9 cellular contexts compared by ENCODE assay signal in the genomic region with DNA sequence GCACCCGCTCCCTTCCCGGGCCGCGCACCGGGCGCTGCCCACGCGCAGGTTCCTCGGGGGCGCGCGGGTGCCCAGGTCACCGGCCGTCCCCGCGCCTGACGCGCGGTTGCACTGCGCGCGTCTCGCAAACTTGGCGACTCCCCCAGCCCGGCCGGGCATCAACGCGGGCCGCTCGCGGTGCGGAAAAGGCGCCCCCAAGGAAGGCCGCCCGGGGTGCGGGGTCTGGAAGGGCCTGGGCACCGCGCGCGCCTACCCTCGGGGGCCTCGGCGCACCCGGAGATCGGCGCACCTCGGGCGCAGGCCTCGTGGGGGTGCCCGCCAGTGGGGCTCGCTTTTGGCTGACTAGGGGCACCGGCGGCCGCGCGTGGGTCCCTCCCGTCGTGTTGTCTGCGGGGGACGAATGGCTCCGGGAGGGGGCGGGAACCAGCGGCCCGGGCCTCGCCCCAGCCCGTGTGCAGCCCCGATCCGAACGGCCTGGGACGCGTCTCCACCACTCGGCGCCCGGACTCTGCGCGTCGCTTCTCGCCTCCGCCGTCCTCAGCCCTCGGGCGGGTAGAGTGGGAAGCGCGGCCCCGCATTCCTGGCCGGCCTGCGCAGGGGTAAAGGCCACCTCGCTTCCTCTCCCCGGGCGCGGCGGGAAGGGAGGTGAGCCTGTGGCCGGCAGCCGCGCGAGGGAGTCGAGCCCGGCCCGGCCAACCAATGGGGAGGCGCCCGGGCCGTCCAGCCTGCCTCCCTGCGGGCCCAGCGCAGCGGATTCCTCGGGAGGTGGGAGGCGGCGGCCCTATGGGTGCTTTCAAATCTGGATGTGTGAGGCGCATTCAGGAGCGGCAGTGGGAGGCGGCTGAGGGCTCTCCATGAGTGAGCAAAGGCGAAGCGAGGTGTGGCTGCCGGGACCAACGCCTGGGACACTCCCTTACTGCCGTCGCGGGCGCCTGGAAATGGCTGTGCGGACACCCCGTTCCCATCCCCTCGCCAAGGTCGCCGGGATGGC. TPM values are rescaled to one million over a fixed set of nuclear protein-coding genes. Genes with fewer than 3 reads are reported as not detected.
DNase-seq lines count a peak whose midpoint lies in the region; ATAC-seq and TF ChIP-seq lines count a peak whose summit lies in the region.
"Had no signal": no experiment of that assay in that cellular context is flagged by ENCODE, and none has a peak within 500 bp of the region (broad histone marks: within the 10 kb centered on the region; RNA-seq: fewer than 3 reads in every experiment).

No MANE protein-coding gene starts in this region.

- 0% methylated on average over 1 of the region's 124 CpGs; no CpG with 5 or more reads in 1 of the 2 donors for WGBS in esophagus squamous epithelium, 2 donors
- no CpG with 5 or more reads among the region's 124 CpGs for WGBS in neuronal stem cell (ENCODE audit: extremely low coverage in 2 of 2, insufficient read length in 2 of 2, insufficient replicate concordance in 1 of 2), 2 donors

- no peak overlapping the region for H4K8ac ChIP-seq in neuronal stem cell (ENCODE audit: low read depth, low read length)

- H3K9me3 ChIP-seq in esophagus squamous epithelium (no peaks in the 10 kb centered on the region), neuronal stem cell (replicated peaks in 1 of 2; ENCODE audit: control insufficient read depth in 2 of 2, insufficient read depth in 1 of 2, low read depth in 1 of 2, low read length in 2 of 2) (no peaks in the 10 kb centered on the region)

- H2BK15ac ChIP-seq in neuronal stem cell (ENCODE audit: low read length) = peak overlapping the region; percentile 79

- ATAC-seq in HG02981 (IDR thresholded peaks at IDR 0.05; ENCODE audit: unreplicated experiment) (no peak), HG02571 (IDR thresholded peaks at IDR 0.05; ENCODE audit: unreplicated experiment) (no peak)

- H3K9ac ChIP-seq in neuronal stem cell (ENCODE audit: low read depth, low read length, poor library complexity) = peak overlapping the region; percentile 72

- H3K36me3 ChIP-seq in esophagus squamous epithelium = no peaks in the 10 kb centered on the region
- H3K36me3 ChIP-seq in neuronal stem cell (replicated peaks in 1 of 2; ENCODE audit: control insufficient read depth in 2 of 2, insufficient read depth in 2 of 2, low read length in 2 of 2) = no peaks in the 10 kb centered on the region

- peak overlapping the region; percentile 53 for H2BK5ac ChIP-seq in neuronal stem cell (ENCODE audit: low read length)

- H3K4ac ChIP-seq in neuronal stem cell (ENCODE audit: low read length) = no peak overlapping the region

- H2AK5ac ChIP-seq in neuronal stem cell (ENCODE audit: low read depth, low read length) = peak overlapping the region; percentile 86

- DNase-seq in GM13977 (ENCODE audit: low spot score) = peak; percentile 57
- peak; percentile 66 for DNase-seq in NB4 (ENCODE audit: low read depth)
- no peak for DNase-seq in esophagus squamous epithelium (lab: John Stamatoyannopoulos, UW)
- no peak for DNase-seq in neuronal stem cell (ENCODE audit: low spot score)
- no peak for DNase-seq in GM13976 (ENCODE audit: low spot score)
- no peak for DNase-seq in stimulated activated CD4-positive, alpha-beta T cell treated with anti-CD3 and anti-CD28 coated beads, Interleukin-4, amount 100 ng/mL, for 4 hours

- TF ChIP-seq CTCF in GM13977 (IDR thresholded peaks at IDR 0.05; ENCODE audit: extremely low read depth, insufficient read depth, missing control alignments) = no peak
- no peak for TF ChIP-seq CTCF in NB4 (IDR thresholded peaks at IDR 0.05; ENCODE audit: low read depth, low read length)
- no peak for TF ChIP-seq CTCF in esophagus squamous epithelium (IDR thresholded peaks at IDR 0.05)
- TF ChIP-seq CTCF in GM13976 (IDR thresholded peaks at IDR 0.05; ENCODE audit: borderline replicate concordance, control extremely low read depth, extremely low read depth, insufficient read depth, missing control alignments) = no peak

- H3K4me1 ChIP-seq in esophagus squamous epithelium (peaks cover 27 to 64% (median 27%) of the 10 kb centered on the region in 3 donors), neuronal stem cell (ENCODE audit: control insufficient read depth in 2 of 2, insufficient read depth in 1 of 2, low read depth in 1 of 2, low read length in 2 of 2) (peaks cover 26 to 36% of the 10 kb centered on the region in 2 donors)

- in situ Hi-C loops in GM13977 (cut with MboI; ENCODE audit: low pct_unique_long_range_greater_than_20kb, low sequenced_read_pairs, unreplicated experiment) (no loop called here), GM13976 (cut with MboI; ENCODE audit: low sequenced_read_pairs, unreplicated experiment) (no loop called here)

- H3K4me3 ChIP-seq in NB4 (ENCODE audit: low read depth, low read length) (no peak overlapping the region), esophagus squamous epithelium (peak overlapping the region; percentile 48 to 79 (median 60)), neuronal stem cell (ENCODE audit: low read length in 2 of 2) (peak overlapping the region; percentile 29 to 84)

- H3K18ac ChIP-seq in neuronal stem cell (ENCODE audit: low read length) = peak overlapping the region; percentile 89

- H3K14ac ChIP-seq in neuronal stem cell (ENCODE audit: low read length) = no peak overlapping the region

- no peak for TF ChIP-seq POLR2A in NB4 (IDR thresholded peaks at IDR 0.05; ENCODE audit: extremely low read depth, insufficient read length)
- TF ChIP-seq POLR2A in esophagus squamous epithelium (IDR thresholded peaks at IDR 0.05) = no peak

- H3K4me2 ChIP-seq in neuronal stem cell (ENCODE audit: insufficient read depth, low read length, poor library complexity, severe bottlenecking) = peak overlapping the region; percentile 87

- peak overlapping the region; percentile 66 for H2AFZ ChIP-seq in neuronal stem cell (ENCODE audit: low read length)

- H4K91ac ChIP-seq in neuronal stem cell (ENCODE audit: low read depth, low read length, poor library complexity) = no peak overlapping the region

- H3K79me1 ChIP-seq in neuronal stem cell (ENCODE audit: low read depth, low read length) = peaks cover 2% of the 10 kb centered on the region

- peak overlapping the region; percentile 21 to 80 (median 54) for H3K27ac ChIP-seq in esophagus squamous epithelium
- no peak overlapping the region for H3K27ac ChIP-seq in neuronal stem cell (replicated peaks; ENCODE audit: low read length)

- intact Hi-C loops in esophagus squamous epithelium (cut with DNase I) = no loop called here

- peaks cover 0 to 60% (median 0%) of the 10 kb centered on the region in 4 donors for H3K27me3 ChIP-seq in esophagus squamous epithelium
- peaks cover 0 to 31% (median 10%) of the 10 kb centered on the region in 3 experiments for H3K27me3 ChIP-seq in neuronal stem cell (ENCODE audit: control insufficient read depth in 3 of 3, insufficient read depth in 3 of 3, low read depth in 1 of 3, low read length in 3 of 3)

- H2BK120ac ChIP-seq in neuronal stem cell (ENCODE audit: low read depth, low read length) = peak overlapping the region; percentile 47

- peak overlapping the region; percentile 37 for H3K23ac ChIP-seq in neuronal stem cell (ENCODE audit: low read depth, low read length, poor library complexity)

- peak overlapping the region; percentile 46 for H2BK12ac ChIP-seq in neuronal stem cell (ENCODE audit: low read length)

RNA-seq across cellular contexts. Expression of a gene that starts 0.9 kb away (rescaled TPM):
- total RNA-seq in esophagus squamous epithelium = 1 to 10 TPM in 3 of 4 donors, under 1 TPM in 1; 0.79 to 4.2 (median 2.0) TPM
- polyA plus RNA-seq in neuronal stem cell (2013, experiment 1 of 2) = 8.2 TPM
- polyA plus RNA-seq in neuronal stem cell (2013, experiment 2 of 2) = 8.6 TPM

RNA-seq across cellular contexts. Expression of a gene that starts 29.3 kb away (rescaled TPM):
- total RNA-seq in esophagus squamous epithelium = not detected
- polyA plus RNA-seq in neuronal stem cell (2013, experiment 1 of 2) = not detected
- polyA plus RNA-seq in neuronal stem cell (2013, experiment 2 of 2) = not detected
- total RNA-seq: glomerular endothelial cell had no signal

RNA-seq across cellular contexts. Expression of a gene that starts 33.1 kb away (rescaled TPM):
- 100 to 1,000 TPM in 3 of 4 donors, 10 to 100 TPM in 1; 97.1 to 124 (median 116) TPM for total RNA-seq in esophagus squamous epithelium
- 48.5 TPM for polyA plus RNA-seq in neuronal stem cell (2013, experiment 1 of 2)
- polyA plus RNA-seq in neuronal stem cell (2013, experiment 2 of 2) = 47.7 TPM

Comparison
In these comparisons a context has a peak if more than half of its experiments do, and no peak if none do; other contexts are left out.
1. DNase-seq: peak in GM13977 (single experiment) and NB4 (single experiment); none in esophagus squamous epithelium (single experiment), neuronal stem cell (single experiment), GM13976 (single experiment) and stimulated activated CD4-positive, alpha-beta T cell treated with anti-CD3 and anti-CD28 coated beads, Interleukin-4, amount 100 ng/mL, for 4 hours (0 of 2).